In genomic region chr1:220335668-220336067, GRCh38 we compare ENCODE assay signal across 16 cellular contexts.
DNase-seq lines count a peak whose midpoint lies in the region; ATAC-seq, FAIRE-seq and TF ChIP-seq lines count a peak whose summit lies in the region.
"Had no signal": no experiment of that assay in that cellular context is flagged by ENCODE, and none has a peak within 500 bp of the region (broad histone marks: within the 10 kb centered on the region; RNA-seq: fewer than 3 reads in every experiment).

No MANE protein-coding gene starts in this region.

- no peaks in the 10 kb centered on the region for H3K36me3 ChIP-seq in body of pancreas (replicated peaks in 1 of 2; ENCODE audit: insufficient read depth in 1 of 2, low read depth in 2 of 2)
- no peaks in the 10 kb centered on the region for H3K36me3 ChIP-seq in small intestine (ENCODE audit: control insufficient read depth in 2 of 2, insufficient read depth in 2 of 2, low read length in 2 of 2)
- H3K36me3 ChIP-seq: suprapubic skin had no signal

- H3K4me3 ChIP-seq in body of pancreas (no peak overlapping the region), small intestine (ENCODE audit: low read depth in 1 of 2, low read length in 2 of 2) (no peak overlapping the region)
- H3K4me3 ChIP-seq: suprapubic skin had no signal

- in situ Hi-C loops in GM13977 (cut with MboI; ENCODE audit: low pct_unique_long_range_greater_than_20kb, low sequenced_read_pairs, unreplicated experiment) = no loop called here

- H3K9me3 ChIP-seq in body of pancreas = no peaks in the 10 kb centered on the region
- no peaks in the 10 kb centered on the region for H3K9me3 ChIP-seq in small intestine (ENCODE audit: control insufficient read depth, low read depth)
- H3K9me3 ChIP-seq: suprapubic skin had no signal

- no peak for TF ChIP-seq POLR2A in body of pancreas (IDR thresholded peaks at IDR 0.05)

- DNase-seq in Daoy (ENCODE audit: low read depth) (peak; percentile 13), NCI-H2029 treated with DMSO at 0.1 percent for 48 hours (lab: John Stamatoyannopoulos, UW) (peak; percentile 62), body of pancreas (peak; percentile 73 to 90 (median 86)), myocyte (ENCODE audit: low read depth) (peak; percentile 51), GM13977 (ENCODE audit: low spot score) (no peak), germinal center (ENCODE audit: low spot score) (no peak), NCI-H345 (lab: John Stamatoyannopoulos, UW) (no peak), small intestine (no peak)
- DNase-seq: activated gamma-delta T cell, aorta, left cardiac atrium, naive B cell, NCI-H2227 treated with DMSO at 0.1 percent for 48 hours, SW 1271 had no signal

- ATAC-seq in body of pancreas = peak; percentile 90
- ATAC-seq: left cardiac atrium had no signal

- TF ChIP-seq CTCF in body of pancreas (IDR thresholded peaks at IDR 0.05) (no peak), GM13977 (IDR thresholded peaks at IDR 0.05; ENCODE audit: extremely low read depth, insufficient read depth, missing control alignments) (no peak)

- H3K27me3 ChIP-seq in body of pancreas (peaks cover 0 to 4% of the 10 kb centered on the region in 2 donors), small intestine (ENCODE audit: control insufficient read depth in 2 of 2, insufficient read depth in 2 of 2, low read length in 2 of 2) (no peaks in the 10 kb centered on the region)
- H3K27me3 ChIP-seq: suprapubic skin had no signal

- intact Hi-C loops in body of pancreas (cut with DNase I) = no loop called here

- H3K4me1 ChIP-seq in body of pancreas (no peaks in the 10 kb centered on the region), small intestine (ENCODE audit: control insufficient read depth in 2 of 2, insufficient read depth in 1 of 2, low read depth in 1 of 2, low read length in 1 of 2) (no peaks in the 10 kb centered on the region)
- H3K4me1 ChIP-seq: suprapubic skin had no signal

- H3K27ac ChIP-seq in body of pancreas (no peak overlapping the region), small intestine (ENCODE audit: low read depth in 1 of 2, low read length in 1 of 2) (no peak overlapping the region)
- H3K27ac ChIP-seq: suprapubic skin, VCaP had no signal

- FAIRE-seq in small intestine (lab: Jason Lieb, UNC) = no peak

- WGBS in body of pancreas, 2 donors = 34 to 53% methylated on average over 4 of the region's 4 CpGs
- WGBS in small intestine, 3 donors = 71 to 90% (median 79%) methylated on average over 4 of the region's 4 CpGs

Comparison
In these comparisons a context has a peak if more than half of its experiments do, and no peak if none do; other contexts are left out.
1. DNase-seq: peak in Daoy (single experiment), NCI-H2029 treated with DMSO at 0.1 percent for 48 hours (single experiment), body of pancreas (4 of 4) and myocyte (single experiment); none in GM13977 (single experiment), germinal center (single experiment), NCI-H345 (single experiment) and small intestine (single experiment).